ENCODE assay signal across 17 cellular contexts in the genomic region with DNA sequence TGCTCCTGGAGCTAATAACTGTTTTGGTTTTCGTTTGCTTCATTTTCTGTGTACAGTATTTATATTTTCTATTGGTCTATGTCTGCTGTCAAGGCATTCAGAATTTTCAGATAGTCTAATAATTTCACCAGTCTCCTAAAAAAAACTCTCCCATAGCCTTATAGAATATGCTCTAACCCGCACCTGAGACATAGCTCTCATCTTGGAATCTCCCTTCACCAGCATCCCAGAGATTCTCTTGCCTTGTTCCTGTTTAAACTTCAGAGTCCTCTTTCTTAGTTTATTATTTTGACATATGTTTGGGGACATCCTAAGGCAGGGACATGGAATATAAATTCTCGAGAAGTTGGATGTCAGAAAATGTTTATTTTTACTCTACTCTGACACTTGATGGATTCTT.
"Had no signal": no experiment of that assay in that cellular context is flagged by ENCODE, and none has a peak within 500 bp of the region (broad histone marks: within the 10 kb centered on the region; RNA-seq: fewer than 3 reads in every experiment).

No MANE protein-coding gene starts in this region.

- ATAC-seq: effector memory CD8-positive, alpha-beta T cell; left ventricle myocardium superior; stimulated activated naive CD8-positive, alpha-beta T cell treated with anti-CD3 and anti-CD28 coated beads, Interleukin-15, amount 100 ng/mL, for 72 hours had no signal

- H3K27me3 ChIP-seq: cardiac muscle cell, right atrium auricular region, suprapubic skin, transverse colon had no signal

- H3K9me3 Mint-ChIP-seq: effector memory CD8-positive, alpha-beta T cell; memory B cell had no signal

- H3K27ac Mint-ChIP-seq: memory B cell, progenitor cell of endocrine pancreas had no signal

- H3K27ac ChIP-seq: cardiac muscle cell, right atrium auricular region, suprapubic skin had no signal

- H3K4me3 ChIP-seq: cardiac muscle cell, right atrium auricular region, suprapubic skin, transverse colon had no signal

- H3K9me3 ChIP-seq: right atrium auricular region, SK-N-SH, suprapubic skin, transverse colon had no signal

- H3K36me3 ChIP-seq: cardiac muscle cell, right atrium auricular region, suprapubic skin, transverse colon had no signal

- DNase-seq: activated CD4-positive, CD25-positive, alpha-beta regulatory T cell; activated naive CD4-positive, alpha-beta T cell treated with anti-CD3 and anti-CD28 coated beads, Interleukin-2, amount 10 ng/mL, durations not matched to agents 7 days and 5 days; amygdala; effector memory CD8-positive, alpha-beta T cell; left ventricle myocardium superior; occipital lobe; SK-N-SH; stimulated activated CD4-positive, alpha-beta T cell treated with anti-CD3 and anti-CD28 coated beads, Interleukin-2, amount 100 ng/mL, for 24 hours; stimulated activated naive CD8-positive, alpha-beta T cell treated with anti-CD3 and anti-CD28 coated beads, Interleukin-15, amount 100 ng/mL, for 72 hours; T1000; transverse colon had no signal

- H3K36me3 Mint-ChIP-seq: memory B cell had no signal

- H3K27me3 Mint-ChIP-seq: activated naive CD4-positive, alpha-beta T cell treated with anti-CD3 and anti-CD28 coated beads, Interleukin-2, amount 10 ng/mL, durations not matched to agents 7 days and 5 days; effector memory CD8-positive, alpha-beta T cell; memory B cell; progenitor cell of endocrine pancreas; stimulated activated naive CD8-positive, alpha-beta T cell treated with anti-CD3 and anti-CD28 coated beads, Interleukin-15, amount 100 ng/mL, for 72 hours had no signal

- H3K4me3 Mint-ChIP-seq: activated naive CD4-positive, alpha-beta T cell treated with anti-CD3 and anti-CD28 coated beads, Interleukin-2, amount 10 ng/mL, durations not matched to agents 7 days and 5 days; memory B cell; nephron had no signal
